In the genomic region with DNA sequence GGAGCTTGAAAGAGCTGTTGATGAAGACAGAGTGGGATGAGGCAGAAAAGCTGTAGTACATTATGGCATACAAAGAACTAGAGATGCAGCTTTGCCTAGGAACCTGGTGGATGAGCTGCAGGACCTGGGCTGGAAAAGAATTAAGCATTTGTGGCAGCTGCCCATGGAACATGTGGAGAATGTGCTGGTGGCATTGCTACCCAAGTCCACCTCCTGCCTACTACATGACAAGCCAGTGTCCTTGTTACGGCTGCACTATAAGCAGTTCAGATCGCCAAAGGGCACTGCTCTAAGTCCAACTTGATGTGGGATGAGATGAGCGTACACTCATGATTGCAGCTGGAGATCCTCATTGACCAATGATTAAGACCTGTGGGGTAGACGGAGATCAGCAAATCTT, we compare ENCODE assay signal across 8 cellular contexts.
"Had no signal": no experiment of that assay in that cellular context is flagged by ENCODE, and none has a peak within 500 bp of the region (broad histone marks: within the 10 kb centered on the region; RNA-seq: fewer than 3 reads in every experiment).

No MANE protein-coding gene starts in this region.

- FAIRE-seq: HepG2 had no signal

- ATAC-seq: HCT116, HepG2 had no signal

- H3K27ac Mint-ChIP-seq: HFFc6, IgD-negative memory B cell had no signal

- H3K9me3 Mint-ChIP-seq: HFFc6 had no signal

- DNase-seq: GM23248, GOT3, H7, HFFc6, KBM-7 had no signal

- H3K4me3 Mint-ChIP-seq: HFFc6, IgD-negative memory B cell had no signal

- H3K36me3 Mint-ChIP-seq: IgD-negative memory B cell had no signal
